Comparison of ENCODE assay signal across 10 cellular contexts in genomic region chr15:73683257-73683623, GRCh38. TPM values are rescaled to one million over a fixed set of nuclear protein-coding genes. Genes with fewer than 3 reads are reported as not detected.
DNase-seq lines count a peak whose midpoint lies in the region; ATAC-seq and TF ChIP-seq lines count a peak whose summit lies in the region.
"Had no signal": no experiment of that assay in that cellular context is flagged by ENCODE, and none has a peak within 500 bp of the region (broad histone marks: within the 10 kb centered on the region; RNA-seq: fewer than 3 reads in every experiment).

No MANE protein-coding gene starts in this region.

- H3K4me1 ChIP-seq in smooth muscle cell (ENCODE audit: low read depth), result peaks cover 29% of the 10 kb centered on the region

- H3K27me3 ChIP-seq in smooth muscle cell (ENCODE audit: low read depth), result no peaks in the 10 kb centered on the region

- H3K4me2 ChIP-seq in smooth muscle cell, result peak overlapping the region; percentile 90

- peaks cover 26% of the 10 kb centered on the region for H3K4me1 Mint-ChIP-seq in activated CD4-positive, alpha-beta T cell treated with anti-CD3 and anti-CD28 coated beads, Interleukin-2, amount 10 ng/mL, durations not matched to agents 24 days and 14 days
- peaks cover 40% of the 10 kb centered on the region for H3K4me1 Mint-ChIP-seq in glutamatergic neuron (ENCODE audit: low read depth, unreplicated experiment)

- H3K9ac ChIP-seq in smooth muscle cell (ENCODE audit: low read depth), result no peak overlapping the region

- peak overlapping the region; percentile 99 for H3K27ac ChIP-seq in VCaP
- peak overlapping the region; percentile 93 for H3K27ac ChIP-seq in smooth muscle cell (ENCODE audit: low read depth)

- H3K9me3 ChIP-seq in smooth muscle cell (replicated peaks; ENCODE audit: low read depth), result no peaks in the 10 kb centered on the region
- H3K9me3 ChIP-seq: lower lobe of right lung had no signal

- H2AFZ ChIP-seq in smooth muscle cell (ENCODE audit: low read depth), result no peak overlapping the region

- H3K79me2 ChIP-seq in smooth muscle cell (ENCODE audit: low read depth), result peaks cover 39% of the 10 kb centered on the region

- no peaks in the 10 kb centered on the region for H3K9me3 Mint-ChIP-seq in activated CD4-positive, alpha-beta T cell treated with anti-CD3 and anti-CD28 coated beads, Interleukin-2, amount 10 ng/mL, durations not matched to agents 24 days and 14 days
- H3K9me3 Mint-ChIP-seq in glutamatergic neuron (ENCODE audit: unreplicated experiment), result peaks cover 8% of the 10 kb centered on the region

- no peak overlapping the region for H3K4me3 ChIP-seq in smooth muscle cell

- no peak for DNase-seq in activated CD4-positive, alpha-beta T cell treated with anti-CD3 and anti-CD28 coated beads, Interleukin-2, amount 10 ng/mL, durations not matched to agents 24 days and 14 days
- DNase-seq in activated CD4-positive, alpha-beta T cell treated with anti-CD3 and anti-CD28 coated beads, Interleukin-2, amount 50 U/mL, for 1 hour, result no peak
- DNase-seq in glutamatergic neuron (no peak), smooth muscle cell (lab: John Stamatoyannopoulos, UW; ENCODE audit: unreplicated experiment) (no peak), HUDEP-2 (lab: John Stamatoyannopoulos, UW; ENCODE audit: unreplicated experiment in 76 of 76) (no peak), RPMI8226 (no peak)
- DNase-seq: stimulated activated naive CD4-positive, alpha-beta T cell treated with Interleukin-2 at 50 U/mL for 16 hours had no signal

- no peaks in the 10 kb centered on the region for H3K36me3 Mint-ChIP-seq in activated CD4-positive, alpha-beta T cell treated with anti-CD3 and anti-CD28 coated beads, Interleukin-2, amount 10 ng/mL, durations not matched to agents 24 days and 14 days (ENCODE audit: low read depth)
- H3K36me3 Mint-ChIP-seq in glutamatergic neuron (ENCODE audit: unreplicated experiment), result no peaks in the 10 kb centered on the region

- peak overlapping the region; percentile 82 for H3K27ac Mint-ChIP-seq in activated CD4-positive, alpha-beta T cell treated with anti-CD3 and anti-CD28 coated beads, Interleukin-2, amount 10 ng/mL, durations not matched to agents 24 days and 14 days
- H3K27ac Mint-ChIP-seq in glutamatergic neuron (ENCODE audit: unreplicated experiment), result peak overlapping the region; percentile 95

- TF ChIP-seq CTCF in VCaP (conservative IDR thresholded peaks at IDR 0.05) (no peak), glutamatergic neuron (IDR thresholded peaks at IDR 0.05; ENCODE audit: partially characterized antibody, unreplicated experiment) (no peak), smooth muscle cell (IDR thresholded peaks at IDR 0.05; ENCODE audit: borderline replicate concordance, insufficient read depth, poor library complexity, severe bottlenecking) (no peak)

- no peak for ATAC-seq in HG03432 (IDR thresholded peaks at IDR 0.05; ENCODE audit: unreplicated experiment)

- 72% methylated on average over 5 of the region's 5 CpGs for WGBS in smooth muscle cell (ENCODE audit: low lambda C conversion rate)

- H3K27me3 Mint-ChIP-seq in activated CD4-positive, alpha-beta T cell treated with anti-CD3 and anti-CD28 coated beads, Interleukin-2, amount 10 ng/mL, durations not matched to agents 24 days and 14 days, result peaks cover 55% of the 10 kb centered on the region
- H3K27me3 Mint-ChIP-seq in glutamatergic neuron (ENCODE audit: unreplicated experiment), result peaks cover 20% of the 10 kb centered on the region

- intact Hi-C loops in activated CD4-positive, alpha-beta T cell treated with anti-CD3 and anti-CD28 coated beads, Interleukin-2, amount 10 ng/mL, durations not matched to agents 24 days and 14 days (cut with micrococcal nuclease), result loop anchor here (2.0 to 5.0 kb wide), 2 partner anchors 14 to 51 kb away; partner anchors contain the start of gene NPTN

- peak overlapping the region; percentile 84 for H3K4me3 Mint-ChIP-seq in activated CD4-positive, alpha-beta T cell treated with anti-CD3 and anti-CD28 coated beads, Interleukin-2, amount 10 ng/mL, durations not matched to agents 24 days and 14 days
- peak overlapping the region; percentile 85 for H3K4me3 Mint-ChIP-seq in glutamatergic neuron (ENCODE audit: unreplicated experiment)

- H3F3A ChIP-seq in smooth muscle cell (ENCODE audit: low read depth), result peaks cover 21% of the 10 kb centered on the region

- H3K36me3 ChIP-seq in smooth muscle cell (ENCODE audit: low read depth), result no peaks in the 10 kb centered on the region
- H3K36me3 ChIP-seq: lower lobe of right lung had no signal

- H4K20me1 ChIP-seq in smooth muscle cell (ENCODE audit: low read depth), result peaks cover 27% of the 10 kb centered on the region

RNA-seq across cellular contexts. Expression of gene CD276, which starts 0.9 kb away (rescaled TPM):
- 20.1 and 20.3 TPM in 2 replicates for total RNA-seq in activated CD4-positive, alpha-beta T cell treated with anti-CD3 and anti-CD28 coated beads, Interleukin-2, amount 10 ng/mL, durations not matched to agents 24 days and 14 days
- total RNA-seq in glutamatergic neuron (ENCODE audit: unreplicated experiment), result 192 TPM
- total RNA-seq in smooth muscle cell, result 139 and 144 TPM in 2 replicates
- 257 and 312 TPM in 2 replicates for polyA plus RNA-seq in smooth muscle cell

RNA-seq across cellular contexts. Expression of gene NPTN, which starts 50.1 kb away (rescaled TPM):
- 61.6 and 68.7 TPM in 2 replicates for total RNA-seq in activated CD4-positive, alpha-beta T cell treated with anti-CD3 and anti-CD28 coated beads, Interleukin-2, amount 10 ng/mL, durations not matched to agents 24 days and 14 days
- 86.6 TPM for total RNA-seq in glutamatergic neuron (ENCODE audit: unreplicated experiment)
- total RNA-seq in smooth muscle cell, result 189 and 215 TPM in 2 replicates
- 153 TPM in 2 replicates for polyA plus RNA-seq in smooth muscle cell
